ENCODE assay signal across 17 cellular contexts in genomic region chr14:66010695-66011094, GRCh38.
"Had no signal": no experiment of that assay in that cellular context is flagged by ENCODE, and none has a peak within 500 bp of the region (broad histone marks: within the 10 kb centered on the region; RNA-seq: fewer than 3 reads in every experiment).

No MANE protein-coding gene starts in this region.

- DNase-seq: colonic mucosa; dermis blood vessel endothelial cell; erythroblast; heart left ventricle; hypothalamus; mammary epithelial cell; mucosa of descending colon; naive thymus-derived CD8-positive, alpha-beta T cell; occipital lobe; pancreas; right cardiac atrium; stimulated activated CD4-positive, alpha-beta T cell treated with anti-CD3 and anti-CD28 coated beads, Interleukin-2, amount 100 ng/mL, for 48 hours; stimulated activated naive CD4-positive, alpha-beta T cell treated with Interleukin-2 at 50 U/mL for 16 hours had no signal

- ATAC-seq: heart left ventricle; left lobe of liver; mucosa of descending colon; naive thymus-derived CD8-positive, alpha-beta T cell; pancreas; right cardiac atrium had no signal

- H3K4me3 Mint-ChIP-seq: naive thymus-derived CD8-positive, alpha-beta T cell; neural progenitor cell; type B pancreatic cell had no signal

- H3K27me3 Mint-ChIP-seq: naive thymus-derived CD8-positive, alpha-beta T cell; progenitor cell of endocrine pancreas had no signal

- H3K36me3 Mint-ChIP-seq: naive thymus-derived CD8-positive, alpha-beta T cell; neural progenitor cell; type B pancreatic cell had no signal

- H3K27ac Mint-ChIP-seq: naive thymus-derived CD8-positive, alpha-beta T cell; neural progenitor cell; progenitor cell of endocrine pancreas; type B pancreatic cell had no signal

- H3K4me1 Mint-ChIP-seq: naive thymus-derived CD8-positive, alpha-beta T cell had no signal
